Comparison of ENCODE assay signal across 7 cellular contexts in the genomic region with DNA sequence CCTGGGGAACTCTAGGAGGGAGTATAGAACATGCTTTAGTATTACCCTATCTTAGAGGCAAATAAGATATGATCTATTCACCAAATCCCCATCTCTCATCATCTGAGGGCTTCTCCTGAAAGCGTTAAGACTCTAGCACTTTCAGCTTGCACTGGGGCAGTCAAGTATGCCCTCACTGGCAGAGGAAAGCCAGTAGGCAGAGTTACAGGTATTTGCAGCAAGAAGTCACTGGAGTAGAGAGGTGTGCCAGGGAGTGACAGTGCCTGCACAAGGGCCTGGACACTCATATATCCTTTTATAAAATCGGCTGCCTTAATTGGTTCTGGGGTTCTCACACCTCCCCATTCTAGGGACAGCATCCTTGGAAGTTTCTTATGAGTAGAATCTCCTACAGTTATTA. TPM values are rescaled to one million over a fixed set of nuclear protein-coding genes. Genes with fewer than 3 reads are reported as not detected.
"Had no signal": no experiment of that assay in that cellular context is flagged by ENCODE, and none has a peak within 500 bp of the region (broad histone marks: within the 10 kb centered on the region; RNA-seq: fewer than 3 reads in every experiment).

No MANE protein-coding gene starts in this region.

- H3K4me3 ChIP-seq: K562 had no signal

- ATAC-seq: HepG2, K562 had no signal

- FAIRE-seq: HepG2, HTR-8/SVneo, K562 had no signal

- H3K27ac ChIP-seq: HL-60 had no signal

- DNase-seq: IMR-90, KBM-7, KG1 had no signal

RNA-seq across cellular contexts. Expression of a gene that starts 31.9 kb away (rescaled TPM):
- total RNA-seq: HepG2 had no signal
